ENCODE assay signal across 14 cellular contexts in the genomic region with DNA sequence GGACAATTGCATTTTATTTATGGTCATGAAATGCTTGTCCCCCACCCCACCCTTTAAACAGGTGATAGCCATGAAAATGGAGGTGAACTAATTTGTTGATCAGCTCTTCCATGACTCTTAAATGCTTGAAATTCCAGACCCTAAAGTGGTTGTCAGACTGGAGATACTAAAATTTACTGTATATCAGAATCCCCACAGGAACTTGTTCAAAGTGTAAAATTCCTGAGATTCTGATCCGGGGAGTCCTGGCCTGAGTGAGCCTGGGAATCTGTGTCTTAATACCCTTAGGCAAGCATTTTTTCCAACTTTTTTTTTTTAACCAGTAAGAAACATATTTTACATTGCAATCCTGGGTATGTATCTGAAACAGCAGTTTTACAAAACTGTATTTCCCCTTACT. TPM values are rescaled to one million over a fixed set of nuclear protein-coding genes. Genes with fewer than 3 reads are reported as not detected.
DNase-seq lines count a peak whose midpoint lies in the region; ATAC-seq and TF ChIP-seq lines count a peak whose summit lies in the region.
"Had no signal": no experiment of that assay in that cellular context is flagged by ENCODE, and none has a peak within 500 bp of the region (broad histone marks: within the 10 kb centered on the region; RNA-seq: fewer than 3 reads in every experiment).

No MANE protein-coding gene starts in this region.

- WGBS in IMR-90 (ENCODE audit: extremely low coverage in 2 of 2, insufficient read length in 1 of 2), 2 experiments = no CpG with 5 or more reads among the region's 1 CpG
- WGBS in mesendoderm (ENCODE audit: extremely low coverage, insufficient coverage, low lambda C conversion rate) = no CpG with 5 or more reads among the region's 1 CpG

- no peak overlapping the region for H3K14ac ChIP-seq in IMR-90 (replicated peaks; ENCODE audit: low read depth, low read length)

- H3K9me3 ChIP-seq in AG04450 (ENCODE audit: control insufficient read depth, insufficient read depth, low read length) (no peaks in the 10 kb centered on the region), IMR-90 (ENCODE audit: control insufficient read depth, insufficient read depth, low read length) (no peaks in the 10 kb centered on the region), PC-3 (ENCODE audit: low read length) (no peaks in the 10 kb centered on the region)
- H3K9me3 ChIP-seq: upper lobe of left lung had no signal

- intact Hi-C loops in IMR-90 (cut with micrococcal nuclease) (no loop called here), PC-3 (cut with micrococcal nuclease) (no loop called here)

- peaks cover 20% of the 10 kb centered on the region for H3K4me1 ChIP-seq in IMR-90 (ENCODE audit: control insufficient read depth, insufficient read depth, low read length)
- peaks cover 13% of the 10 kb centered on the region for H3K4me1 ChIP-seq in mesendoderm (ENCODE audit: control insufficient read depth, low read depth, low read length)
- peaks cover 7% of the 10 kb centered on the region for H3K4me1 ChIP-seq in PC-3 (ENCODE audit: insufficient read depth, low read length)

- H3K27me3 ChIP-seq in AG04450 (ENCODE audit: control insufficient read depth, insufficient read depth, low read length) = no peaks in the 10 kb centered on the region
- H3K27me3 ChIP-seq in IMR-90 (ENCODE audit: control insufficient read depth, insufficient read depth, low read length) = no peaks in the 10 kb centered on the region
- H3K27me3 ChIP-seq in mesendoderm (ENCODE audit: insufficient read depth, low read length, poor library complexity) = no peaks in the 10 kb centered on the region
- H3K27me3 ChIP-seq in PC-3 (ENCODE audit: low read length) = no peaks in the 10 kb centered on the region
- H3K27me3 ChIP-seq: upper lobe of left lung had no signal

- peak overlapping the region; percentile 75 for H2BK5ac ChIP-seq in IMR-90 (ENCODE audit: low read depth, low read length, poor library complexity, severe bottlenecking)
- no peak overlapping the region for H2BK5ac ChIP-seq in mesendoderm (ENCODE audit: low read length)

- no peak overlapping the region for H2AFZ ChIP-seq in IMR-90 (replicated peaks; ENCODE audit: low read length, poor library complexity)
- no peak overlapping the region for H2AFZ ChIP-seq in PC-3 (ENCODE audit: low read length)

- POLR2A ChIA-PET in AG04450 (lab: Yijun Ruan, JAX) (interaction anchor here (1.2 kb wide), 1 partner anchor 71 kb away, joined by 3 read pairs; no protein-coding TSS in a partner anchor), IMR-90 (lab: Charles Lee; ENCODE audit: unreplicated experiment) (interaction anchor here (0.6 kb wide), 1 partner anchor 10 kb away, joined by 3 read pairs; no protein-coding TSS in a partner anchor), PC-3 (lab: Charles Lee; ENCODE audit: unreplicated experiment) (no interaction called here)

- no peak for TF ChIP-seq POLR2A in IMR-90 (IDR thresholded peaks at IDR 0.05; ENCODE audit: low read depth, low read length)

- H3K36me3 ChIP-seq in IMR-90 (ENCODE audit: control insufficient read depth, insufficient read depth, low read length) = peaks cover 31% of the 10 kb centered on the region
- H3K36me3 ChIP-seq in mesendoderm (ENCODE audit: control insufficient read depth, insufficient read depth, low read length) = peaks cover 4% of the 10 kb centered on the region
- peaks cover 44% of the 10 kb centered on the region; the same call in 1 of the 2 replicates for H3K36me3 ChIP-seq in PC-3 (ENCODE audit: low read depth, low read length)

- no peak for TF ChIP-seq RAD21 in IMR-90 (IDR thresholded peaks at IDR 0.05; ENCODE audit: low read length)

- peaks cover 3% of the 10 kb centered on the region; the same call in 1 of the 2 replicates for H3K9me1 ChIP-seq in IMR-90 (ENCODE audit: insufficient read depth, low read length)

- H2BK120ac ChIP-seq in IMR-90 (ENCODE audit: low read depth, low read length) (peak overlapping the region; percentile 10), mesendoderm (ENCODE audit: low read depth, low read length) (no peak overlapping the region)

- no peaks in the 10 kb centered on the region for H3F3A ChIP-seq in PC-3 (ENCODE audit: low read length, unreplicated experiment)

- in situ Hi-C loops in IMR-90 (cut with MboI; ENCODE audit: low sequenced_read_pairs) = no loop called here

- peaks cover 48 to 83% of the 10 kb centered on the region in 2 experiments for H3K79me1 ChIP-seq in IMR-90 (ENCODE audit: low read depth in 1 of 2, low read length in 2 of 2)
- H3K79me1 ChIP-seq in mesendoderm (ENCODE audit: low read length) = peaks cover 16% of the 10 kb centered on the region

- H4K5ac ChIP-seq in IMR-90 (ENCODE audit: low read depth, low read length) (peak overlapping the region; percentile 12; the same call in 1 of the 2 replicates), mesendoderm (ENCODE audit: low read length) (no peak overlapping the region)

- H3K56ac ChIP-seq in IMR-90 (ENCODE audit: extremely low read depth, insufficient read depth, low read length) (no peak overlapping the region), mesendoderm (ENCODE audit: low read length) (no peak overlapping the region)

- H3K4me2 ChIP-seq in IMR-90 (ENCODE audit: low read depth, low read length) (peak overlapping the region; percentile 27), mesendoderm (ENCODE audit: low read length) (no peak overlapping the region), PC-3 (ENCODE audit: low read length) (no peak overlapping the region)

- peak overlapping the region; percentile 70 for H4K91ac ChIP-seq in IMR-90 (ENCODE audit: insufficient read depth, low read depth, low read length)

- H3K9ac ChIP-seq in IMR-90 (ENCODE audit: low read depth, low read length) = no peak overlapping the region
- no peak overlapping the region for H3K9ac ChIP-seq in mesendoderm (ENCODE audit: low read length)
- no peak overlapping the region for H3K9ac ChIP-seq in PC-3 (ENCODE audit: low read length)

- CTCF ChIA-PET in AG04450 (lab: Charles Lee) = interaction anchor here (2.0 to 3.1 kb wide), 3 partner anchors 21 to 149 kb away, joined by 8 to 11 read pairs (median 9); no protein-coding TSS in a partner anchor
- CTCF ChIA-PET in IMR-90 (lab: Yijun Ruan, JAX) = no interaction called here
- CTCF ChIA-PET in PC-3 (lab: Charles Lee) = no interaction called here

- H4K8ac ChIP-seq in IMR-90 (ENCODE audit: low read depth in 2 of 2, low read length in 2 of 2) (peak overlapping the region in 1 of 2 experiments; percentile 71; a peak in 3 of 4 replicates), mesendoderm (ENCODE audit: low read depth, low read length) (no peak overlapping the region)

- no TSS peak for BruUV-seq in IMR-90 (replicated peaks; lab: Mats Ljungman, UMichigan)
- BruUV-seq in PC-3 (replicated peaks; lab: Mats Ljungman, UMichigan) = no TSS peak

- H4K20me1 ChIP-seq in IMR-90 (ENCODE audit: insufficient read depth, low read length) = no peaks in the 10 kb centered on the region
- H4K20me1 ChIP-seq in PC-3 (ENCODE audit: low read length) = no peaks in the 10 kb centered on the region

- no peak for DNase-seq in AG04450 (ENCODE audit: low read depth, low spot score)
- peak; percentile 69 for DNase-seq in IMR-90
- DNase-seq in choroid plexus epithelial cell (ENCODE audit: low read depth) = peak; percentile 70
- peak; percentile 97 for DNase-seq in mesendoderm
- DNase-seq in PC-3 = no peak
- no peak for DNase-seq in activated T-cell treated with anti-CD3 and anti-CD28 coated beads, Interleukin-2, amount 50 U/mL, for 1 hour
- no peak for DNase-seq in stimulated activated CD4-positive, alpha-beta T cell treated with anti-CD3 and anti-CD28 coated beads, Interleukin-12 subunit alpha, Interleukin-12 subunit beta, amount 100 ng/mL, for 4 hours
- DNase-seq: activated CD8-positive, alpha-beta memory T cell treated with anti-CD3 and anti-CD28 coated beads, Interleukin-2, amount 10 ng/mL, durations not matched to agents 7 days and 5 days; hypothalamus; NCI-H345; RPMI8226; upper lobe of left lung had no signal

- peak overlapping the region; percentile 33 for H3K18ac ChIP-seq in IMR-90 (ENCODE audit: low read depth, low read length)
- peak overlapping the region; percentile 42 for H3K18ac ChIP-seq in mesendoderm (ENCODE audit: low read length)

- ATAC-seq in IMR-90 (ENCODE audit: low read depth) (peak; percentile 22), PC-3 (no peak), GM19452 (IDR thresholded peaks at IDR 0.05; ENCODE audit: unreplicated experiment) (no peak)
- ATAC-seq: activated CD8-positive, alpha-beta memory T cell treated with anti-CD3 and anti-CD28 coated beads, Interleukin-2, amount 10 ng/mL, durations not matched to agents 7 days and 5 days; sciatic nerve had no signal

- H2AK5ac ChIP-seq in IMR-90 (ENCODE audit: low read depth, low read length) (no peak overlapping the region), mesendoderm (ENCODE audit: low read length) (no peak overlapping the region)

- TF ChIP-seq CTCF in AG04450 (IDR thresholded peaks at IDR 0.05; ENCODE audit: low read depth, low read length) (no peak), IMR-90 (conservative IDR thresholded peaks at IDR 0.05; ENCODE audit: low read depth, low read length) (no peak), choroid plexus epithelial cell (conservative IDR thresholded peaks at IDR 0.05; ENCODE audit: low read depth, low read length) (no peak), PC-3 (conservative IDR thresholded peaks at IDR 0.05; ENCODE audit: low read depth, low read length) (no peak)

- H3K23ac ChIP-seq in IMR-90 (ENCODE audit: low read depth, low read length) (peak overlapping the region; percentile 18; the same call in 1 of the 2 replicates), mesendoderm (ENCODE audit: low read length) (no peak overlapping the region)

- H2AK9ac ChIP-seq in IMR-90 (replicated peaks; ENCODE audit: low read depth, low read length, poor library complexity) = peak overlapping the region; percentile 63

- H3K9me2 ChIP-seq in PC-3 (replicated peaks; ENCODE audit: low read length) = no peaks in the 10 kb centered on the region

- peaks cover 54% of the 10 kb centered on the region for H3K79me2 ChIP-seq in mesendoderm (ENCODE audit: control insufficient read depth, insufficient read depth, low read length)
- H3K79me2 ChIP-seq in PC-3 (ENCODE audit: low read length) = peaks cover 45% of the 10 kb centered on the region

- H3K27ac ChIP-seq in AG04450 (ENCODE audit: low read depth, low read length) (peak overlapping the region; percentile 68), IMR-90 (ENCODE audit: insufficient read depth, low read length) (peak overlapping the region; percentile 58; the same call in 1 of the 2 replicates), mesendoderm (ENCODE audit: low read depth, low read length) (peak overlapping the region; percentile 82), PC-3 (ENCODE audit: low read length) (no peak overlapping the region)

- H3K4me3 ChIP-seq in AG04450 (ENCODE audit: low read depth, low read length) = no peak overlapping the region
- H3K4me3 ChIP-seq in IMR-90 (ENCODE audit: insufficient read depth, low read depth, low read length) = no peak overlapping the region
- no peak overlapping the region for H3K4me3 ChIP-seq in choroid plexus epithelial cell (ENCODE audit: low read depth, low read length)
- H3K4me3 ChIP-seq in mesendoderm (ENCODE audit: low read length) = no peak overlapping the region
- no peak overlapping the region for H3K4me3 ChIP-seq in PC-3 (ENCODE audit: low read length)
- H3K4me3 ChIP-seq: upper lobe of left lung had no signal

- dilution Hi-C loops in IMR-90 (cut with HindIII; ENCODE audit: low sequenced_read_pairs, unreplicated experiment) = no loop called here

- H2BK15ac ChIP-seq in IMR-90 (ENCODE audit: low read depth, low read length) (no peak overlapping the region), mesendoderm (replicated peaks; ENCODE audit: low read depth) (no peak overlapping the region)

- H2BK20ac ChIP-seq in IMR-90 (ENCODE audit: low read depth, low read length) = peak overlapping the region; percentile 15; the same call in 1 of the 2 replicates

- H3K4ac ChIP-seq in IMR-90 (ENCODE audit: low read depth, low read length) = peak overlapping the region; percentile 65
- H3K4ac ChIP-seq in mesendoderm (ENCODE audit: low read depth, low read length) = no peak overlapping the region

RNA-seq across cellular contexts. Expression of a gene that starts 4.7 kb away (rescaled TPM):
- 21.6 and 24.6 TPM in 2 replicates for polyA plus RNA-seq in AG04450 (2011; rRNA removed)
- polyA minus RNA-seq in AG04450 (2011; rRNA and poly(A)+ RNA removed) = 35.7 and 43.5 TPM in 2 replicates
- 72.5 and 92.1 TPM in 2 replicates for total RNA-seq in IMR-90 (2012; rRNA removed)
- polyA plus RNA-seq in IMR-90 (2012; rRNA removed) = 19.9 and 23.3 TPM in 2 replicates
- 9.6 and 17.9 TPM in 2 replicates for polyA plus RNA-seq in IMR-90 (2012; cell fraction: cytosol; rRNA removed)
- 8.1 and 18.7 TPM in 2 replicates for polyA plus RNA-seq in IMR-90 (2012; cell fraction: nucleus; rRNA removed; ENCODE audit: low replicate concordance)
- polyA plus RNA-seq in mesendoderm (2013, experiment 1 of 2) = 157 TPM
- polyA plus RNA-seq in mesendoderm (2013, experiment 2 of 2) = 157 TPM
- total RNA-seq in PC-3 (2014; rRNA removed) = 32.0 and 33.2 TPM in 2 replicates

RNA-seq across cellular contexts. Expression of a gene that starts 4.9 kb away (rescaled TPM):
- 4.1 and 5.3 TPM in 2 replicates for polyA plus RNA-seq in AG04450 (2011; rRNA removed)
- polyA minus RNA-seq in AG04450 (2011; rRNA and poly(A)+ RNA removed) = 4.5 and 10.1 TPM in 2 replicates
- 5.2 and 11.4 TPM in 2 replicates for total RNA-seq in IMR-90 (2012; rRNA removed)
- 1.3 and 1.8 TPM in 2 replicates for polyA plus RNA-seq in IMR-90 (2012; rRNA removed)
- 0.19 and 0.26 TPM in 2 replicates for polyA plus RNA-seq in IMR-90 (2012; cell fraction: cytosol; rRNA removed)
- polyA plus RNA-seq in IMR-90 (2012; cell fraction: nucleus; rRNA removed; ENCODE audit: low replicate concordance) = 0.30 and 2.2 TPM in 2 replicates
- 3.1 TPM for polyA plus RNA-seq in mesendoderm (2013, experiment 1 of 2)
- polyA plus RNA-seq in mesendoderm (2013, experiment 2 of 2) = 2.3 TPM
- 9.1 and 21.1 TPM in 2 replicates for total RNA-seq in PC-3 (2014; rRNA removed)

Comparison
In these comparisons a context has a peak if more than half of its experiments do, and no peak if none do; other contexts are left out.
1. DNase-seq: peak in IMR-90 (single experiment), choroid plexus epithelial cell (single experiment) and mesendoderm (single experiment); none in AG04450 (single experiment), PC-3 (single experiment), activated T-cell treated with anti-CD3 and anti-CD28 coated beads, Interleukin-2, amount 50 U/mL, for 1 hour (single experiment) and stimulated activated CD4-positive, alpha-beta T cell treated with anti-CD3 and anti-CD28 coated beads, Interleukin-12 subunit alpha, Interleukin-12 subunit beta, amount 100 ng/mL, for 4 hours (single experiment).